ENCODE assay signal across 30 cellular contexts in the genomic region with DNA sequence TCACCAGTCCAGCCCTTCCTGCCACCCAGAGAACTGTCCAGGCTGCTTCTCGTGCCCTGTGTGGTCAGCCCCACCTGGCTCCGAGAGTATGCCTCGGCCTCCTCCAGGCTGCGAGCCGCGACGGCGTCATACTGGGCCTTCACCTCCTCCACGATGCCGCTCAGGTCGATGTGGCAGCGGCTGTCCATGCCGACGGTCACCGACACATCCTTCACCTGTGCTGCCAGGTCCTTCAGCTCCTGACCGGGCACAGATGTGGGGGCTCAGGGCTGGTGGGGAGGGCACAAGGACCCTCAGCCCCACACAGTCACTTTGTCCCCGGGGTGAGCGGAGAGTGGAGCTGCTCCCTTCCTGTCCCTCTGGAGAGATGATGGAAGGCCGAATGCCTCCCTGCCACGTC. TPM values are rescaled to one million over a fixed set of nuclear protein-coding genes. Genes with fewer than 3 reads are reported as not detected.
"Had no signal": no experiment of that assay in that cellular context is flagged by ENCODE, and none has a peak within 500 bp of the region (broad histone marks: within the 10 kb centered on the region; RNA-seq: fewer than 3 reads in every experiment).

No MANE protein-coding gene starts in this region.

- H3K4me1 Mint-ChIP-seq: activated naive CD8-positive, alpha-beta T cell treated with anti-CD3 and anti-CD28 coated beads, Interleukin-2, amount 10 ng/mL, durations not matched to agents 7 days and 5 days; activated T-helper 17 cell treated with anti-CD3 and anti-CD28 coated beads, Interleukin-2, amount 50 U/mL, for 72 hours had no signal

- H3K4me3 Mint-ChIP-seq: activated naive CD8-positive, alpha-beta T cell treated with anti-CD3 and anti-CD28 coated beads, Interleukin-2, amount 10 ng/mL, durations not matched to agents 7 days and 5 days; activated T-helper 17 cell treated with anti-CD3 and anti-CD28 coated beads, Interleukin-2, amount 50 U/mL, for 72 hours had no signal

- H3K9me3 Mint-ChIP-seq: activated naive CD8-positive, alpha-beta T cell treated with anti-CD3 and anti-CD28 coated beads, Interleukin-2, amount 10 ng/mL, durations not matched to agents 7 days and 5 days; activated T-helper 17 cell treated with anti-CD3 and anti-CD28 coated beads, Interleukin-2, amount 50 U/mL, for 72 hours had no signal

- H3K27ac ChIP-seq: adrenal gland, KMS-11, SJCRH30, WERI-Rb-1 had no signal

- H3K36me3 Mint-ChIP-seq: activated naive CD8-positive, alpha-beta T cell treated with anti-CD3 and anti-CD28 coated beads, Interleukin-2, amount 10 ng/mL, durations not matched to agents 7 days and 5 days had no signal

- H3K27me3 ChIP-seq: adrenal gland, MG63, SJCRH30 had no signal

- H3K4me2 ChIP-seq: KMS-11, SK-N-SH had no signal

- H3K9ac ChIP-seq: KMS-11, SK-N-SH had no signal

- ATAC-seq: activated CD4-positive, CD25-positive, alpha-beta regulatory T cell treated with anti-CD3 and anti-CD28 coated beads, Interleukin-2, amount 50 U/mL, for 24 hours; activated T-helper 17 cell treated with anti-CD3 and anti-CD28 coated beads, Interleukin-2, amount 50 U/mL, for 72 hours; PC-3 had no signal

- DNase-seq: activated CD4-positive, alpha-beta T cell treated with anti-CD3 and anti-CD28 coated beads for 4 hours; activated CD4-positive, alpha-beta T cell treated with anti-CD3 and anti-CD28 coated beads, Interleukin-2, amount 50 U/mL, for 4 hours; activated gamma-delta T cell treated with Interleukin-2 at 50 U/mL for 16 hours; activated naive CD4-positive, alpha-beta T cell treated with anti-CD3 and anti-CD28 coated beads, Interleukin-2, amount 50 U/mL, for 16 hours; activated naive CD8-positive, alpha-beta T cell treated with anti-CD3 and anti-CD28 coated beads, Interleukin-2, amount 10 ng/mL, durations not matched to agents 7 days and 5 days; activated T-cell treated with anti-CD3 and anti-CD28 coated beads for 4 hours; activated T-cell treated with anti-CD3 and anti-CD28 coated beads, Interleukin-2, amount 50 U/mL, for 48 hours; adrenal gland; anterior cingulate cortex; caudate nucleus; MG63; NCI-H1105; NCI-H1436; NCI-H1694 treated with DMSO at 0.1 percent for 48 hours; NCI-H2029 treated with DMSO at 0.1 percent for 48 hours; NCI-H345; NCI-H510A; NCI-H526 treated with DMSO at 0.1 percent for 48 hours; PC-3; Right ventricle myocardium superior; SJCRH30; SK-N-SH; T-helper 1 cell; WERI-Rb-1 had no signal

- H3K4me3 ChIP-seq: adrenal gland, MG63, SJCRH30 had no signal

- H3K36me3 ChIP-seq: adrenal gland, WERI-Rb-1 had no signal

- H3K9me3 ChIP-seq: adrenal gland, MG63, SJCRH30, SK-N-SH had no signal

- H3K27ac Mint-ChIP-seq: activated naive CD8-positive, alpha-beta T cell treated with anti-CD3 and anti-CD28 coated beads, Interleukin-2, amount 10 ng/mL, durations not matched to agents 7 days and 5 days; activated T-helper 17 cell treated with anti-CD3 and anti-CD28 coated beads, Interleukin-2, amount 50 U/mL, for 72 hours had no signal

- H3K27me3 Mint-ChIP-seq: activated T-helper 17 cell treated with anti-CD3 and anti-CD28 coated beads, Interleukin-2, amount 50 U/mL, for 72 hours had no signal

RNA-seq across cellular contexts. Expression of a gene that starts 18.3 kb away (rescaled TPM):
- total RNA-seq: activated CD8-positive, alpha-beta memory T cell treated with anti-CD3 and anti-CD28 coated beads for 36 hours; activated naive CD8-positive, alpha-beta T cell treated with anti-CD3 and anti-CD28 coated beads, Interleukin-2, amount 10 ng/mL, durations not matched to agents 7 days and 5 days; activated T-helper 17 cell treated with anti-CD3 and anti-CD28 coated beads, Interleukin-2, amount 50 U/mL, for 72 hours; cerebellum; Right ventricle myocardium superior; T-helper 2 cell treated with Interferon-gamma antibody and Interleukin-4, amounts not matched to agents 100 ng/mL and 5 ng/mL, for 36 hours had no signal

RNA-seq across cellular contexts. Expression of a gene that starts 59.5 kb away (rescaled TPM):
- total RNA-seq: cerebellum had no signal
